ENCODE assay signal across 1 cellular context in the genomic region with DNA sequence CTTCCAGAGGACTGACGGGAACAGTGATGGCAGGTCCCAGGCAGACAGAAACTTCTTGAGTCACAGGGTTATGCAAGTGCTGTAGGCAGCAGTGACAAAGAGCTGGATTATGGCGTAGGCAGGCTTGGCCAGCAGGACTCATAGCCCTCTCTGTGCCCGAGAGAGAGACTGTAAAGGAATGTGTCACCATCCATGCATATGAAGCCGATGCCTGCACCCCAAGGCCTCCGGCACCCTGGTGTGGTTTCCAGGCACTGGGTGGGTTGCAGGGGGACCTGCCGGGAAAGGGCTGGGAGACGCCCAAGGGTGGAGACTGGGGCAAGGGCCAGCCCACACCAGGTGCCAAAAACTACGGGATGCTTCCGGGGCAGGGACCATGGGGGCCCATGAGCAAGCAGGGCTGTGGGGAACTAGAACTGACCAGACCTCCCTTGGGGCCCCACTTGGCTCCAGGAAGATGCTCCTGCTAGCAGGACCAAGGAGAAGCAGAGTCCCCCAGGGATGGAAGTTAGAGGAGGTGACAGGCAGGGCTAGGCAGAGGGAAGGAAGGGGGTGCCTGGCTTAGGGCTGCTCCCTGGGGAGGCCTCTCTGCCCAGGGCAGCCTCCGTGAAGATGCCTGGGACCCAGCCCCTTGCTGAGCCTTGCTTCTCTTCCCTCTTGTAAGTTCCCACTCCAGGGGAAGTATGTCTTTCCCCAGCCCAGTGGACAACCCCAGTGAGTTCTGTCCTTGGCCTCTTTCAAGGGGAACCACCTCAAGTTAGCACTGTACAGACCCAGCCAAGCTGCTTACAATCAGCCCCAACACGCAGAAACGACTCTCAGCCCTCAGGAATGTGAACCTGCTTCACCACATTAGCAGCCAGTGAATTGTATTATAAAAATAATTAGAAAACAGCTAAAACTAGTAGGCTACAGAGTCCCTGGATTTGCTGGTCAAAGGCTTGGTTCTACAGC.
TF ChIP-seq lines count a peak whose summit lies in the region.

No MANE protein-coding gene starts in this region.

TF ChIP-seq in K562, 482 proteins besides CTCF, POLR2A, EP300 and RAD21:
- TF ChIP-seq POLR2AphosphoS2 (IDR thresholded peaks at IDR 0.05; ENCODE audit: low read length): no peak
